8 cellular contexts compared by ENCODE assay signal in the genomic region with DNA sequence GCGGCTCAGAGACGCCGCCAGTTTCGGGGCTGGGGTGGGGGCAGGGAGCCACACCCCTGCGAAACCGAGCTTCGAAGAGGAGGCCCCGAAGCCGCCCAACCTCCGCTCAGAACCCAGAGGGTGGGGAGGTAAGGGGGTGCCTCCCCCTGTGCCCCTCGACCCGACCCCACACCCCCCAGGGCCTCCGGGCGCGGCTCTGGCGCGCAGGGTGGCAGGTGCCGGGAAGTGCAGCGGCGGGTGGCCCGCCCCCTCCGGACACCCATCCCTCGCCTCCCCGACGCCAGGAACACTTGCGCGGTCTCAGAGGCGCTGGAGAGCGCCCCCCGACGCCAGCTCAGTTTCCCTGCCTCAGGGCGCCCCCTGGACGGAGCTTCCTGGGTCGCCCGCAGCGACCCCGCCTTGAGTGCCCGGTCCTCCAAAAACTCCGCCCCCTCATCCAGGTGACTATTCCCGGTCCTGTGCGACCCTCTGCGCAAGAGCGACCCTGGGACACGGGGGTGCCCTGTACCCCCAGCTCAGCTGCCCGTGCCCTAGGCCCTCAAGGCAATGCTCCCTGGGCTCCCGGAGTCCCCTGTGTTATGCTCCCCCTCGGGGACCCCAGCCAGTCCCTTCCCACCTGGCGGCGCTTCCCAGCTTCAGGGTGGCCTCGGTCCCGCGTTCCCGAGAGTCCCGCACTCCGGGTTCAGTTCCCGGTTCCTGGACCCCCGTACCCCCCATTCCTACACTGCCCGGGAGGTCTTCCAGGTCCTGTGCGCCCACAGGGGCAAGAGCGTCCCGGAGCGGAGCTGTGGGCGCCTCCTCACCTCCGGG.
DNase-seq lines count a peak whose midpoint lies in the region; ATAC-seq and TF ChIP-seq lines count a peak whose summit lies in the region.

No MANE protein-coding gene starts in this region.

- peaks cover 4 to 13% of the 10 kb centered on the region in 2 donors for H3K4me1 ChIP-seq in mucosa of rectum (ENCODE audit: control insufficient read depth in 2 of 2, insufficient read depth in 2 of 2, low read length in 2 of 2)

- H3K27ac ChIP-seq in mucosa of rectum (ENCODE audit: low read depth in 2 of 2, low read length in 2 of 2): peak overlapping the region; percentile 77

- ATAC-seq in HG02642 (IDR thresholded peaks at IDR 0.05; ENCODE audit: poor library complexity, unreplicated experiment): no peak

- no peaks in the 10 kb centered on the region for H3K36me3 ChIP-seq in mucosa of rectum (ENCODE audit: control insufficient read depth in 2 of 2, insufficient read depth in 2 of 2, low read length in 2 of 2)

- TF ChIP-seq CTCF in GM12864 (IDR thresholded peaks at IDR 0.05; ENCODE audit: low read depth, low read length, missing control alignments): peak; percentile 22

- H3K9ac ChIP-seq in mucosa of rectum (ENCODE audit: low read depth in 1 of 2, low read length in 2 of 2): peak overlapping the region; percentile 63 to 65

- H3K4me3 ChIP-seq in GM12864 (ENCODE audit: low read depth, low read length): peak overlapping the region; percentile 31
- H3K4me3 ChIP-seq in mucosa of rectum (ENCODE audit: low read length in 2 of 2): peak overlapping the region; percentile 69 to 78

- no peaks in the 10 kb centered on the region for H3K9me3 ChIP-seq in mucosa of rectum (ENCODE audit: control insufficient read depth in 2 of 2, low read length in 2 of 2)

- no peaks in the 10 kb centered on the region for H3K27me3 ChIP-seq in mucosa of rectum (ENCODE audit: control insufficient read depth in 2 of 2, insufficient read depth in 2 of 2, low read length in 2 of 2)

- DNase-seq in GM12864 (ENCODE audit: low read depth) (no peak), NCI-H2196 (lab: John Stamatoyannopoulos, UW; ENCODE audit: unreplicated experiment) (peak; percentile 67), ecto neural progenitor cell (ENCODE audit: low spot score) (peak; percentile 72), NOMO-1 (lab: John Stamatoyannopoulos, UW; ENCODE audit: unreplicated experiment in 2 of 2) (no peak)
- DNase-seq in activated CD4-positive, CD25-positive, alpha-beta regulatory T cell treated with anti-CD3 and anti-CD28 coated beads, Interleukin-2, amount 50 U/mL, for 72 hours: no peak
- DNase-seq in stimulated activated CD4-positive, alpha-beta T cell treated with anti-CD3 and anti-CD28 coated beads, Interleukin-12 subunit alpha, Interleukin-12 subunit beta, amount 100 ng/mL, for 4 hours: no peak

Comparison
In these comparisons a context has a peak if more than half of its experiments do, and no peak if none do; other contexts are left out.
1. DNase-seq: peak in NCI-H2196 (single experiment) and ecto neural progenitor cell (single experiment); none in GM12864 (single experiment), activated CD4-positive, CD25-positive, alpha-beta regulatory T cell treated with anti-CD3 and anti-CD28 coated beads, Interleukin-2, amount 50 U/mL, for 72 hours (single experiment), NOMO-1 (0 of 2) and stimulated activated CD4-positive, alpha-beta T cell treated with anti-CD3 and anti-CD28 coated beads, Interleukin-12 subunit alpha, Interleukin-12 subunit beta, amount 100 ng/mL, for 4 hours (single experiment).